8 cellular contexts compared by ENCODE assay signal in genomic region chrX:989959-990510, GRCh38.
DNase-seq lines count a peak whose midpoint lies in the region; ATAC-seq and TF ChIP-seq lines count a peak whose summit lies in the region.

No MANE protein-coding gene starts in this region.

- BruUV-seq in mammary epithelial cell (replicated peaks; lab: Mats Ljungman, UMichigan), result no TSS peak

- H3K9me3 Mint-ChIP-seq in T-helper 1 cell treated with Interleukin-12 subunit alpha and Interleukin-12 subunit beta and Interleukin-4 antibody, amounts not matched to agents 30 μg/mL and 1 μg/mL, for 36 hours, result peaks cover 26% of the 10 kb centered on the region

- H3K36me3 ChIP-seq in mammary epithelial cell (ENCODE audit: insufficient read depth, low read length), result no peaks in the 10 kb centered on the region

- peak overlapping the region; percentile 57 for H3K4me2 ChIP-seq in mammary epithelial cell (ENCODE audit: insufficient read depth, low read depth, low read length)

- peaks cover 9% of the 10 kb centered on the region for H3K9me3 ChIP-seq in mammary epithelial cell (replicated peaks; ENCODE audit: insufficient read depth, low read length)

- no peaks in the 10 kb centered on the region for H3K4me1 ChIP-seq in mammary epithelial cell (ENCODE audit: insufficient read depth, low read length)

- intact Hi-C loops in mammary epithelial cell (cut with micrococcal nuclease), result no loop called here

- CTCF ChIA-PET in mammary epithelial cell (lab: Charles Lee; ENCODE audit: low non-redundant PET), result no interaction called here

- no peaks in the 10 kb centered on the region for H4K20me1 ChIP-seq in mammary epithelial cell (ENCODE audit: insufficient read depth, low read length)

- no peak overlapping the region for H3K9ac ChIP-seq in mammary epithelial cell (ENCODE audit: insufficient read depth, low read length)

- in situ Hi-C loops in mammary epithelial cell (cut with MboI; ENCODE audit: low sequenced_read_pairs in 2 of 2), result no loop called here

- peak overlapping the region; percentile 81 for H2AFZ ChIP-seq in mammary epithelial cell (ENCODE audit: low read depth, low read length)

- dilution Hi-C loops in mammary epithelial cell (cut with HindIII; ENCODE audit: low sequenced_read_pairs), result no loop called here

- ATAC-seq in HG03159 (IDR thresholded peaks at IDR 0.05; ENCODE audit: unreplicated experiment), result peak; percentile 98

- H3K4me3 Mint-ChIP-seq in T-helper 1 cell treated with Interleukin-12 subunit alpha and Interleukin-12 subunit beta and Interleukin-4 antibody, amounts not matched to agents 30 μg/mL and 1 μg/mL, for 36 hours, result peak overlapping the region; percentile 30

- H3K27me3 ChIP-seq in mammary epithelial cell (ENCODE audit: insufficient read depth, low read length), result no peaks in the 10 kb centered on the region

- peak overlapping the region; percentile 16 to 28 (median 19) for H3K4me3 ChIP-seq in mammary epithelial cell (replicated peaks in 1 of 3; ENCODE audit: insufficient read depth in 1 of 3, low read depth in 2 of 3, low read length in 3 of 3)

- no peak overlapping the region for H3K27ac ChIP-seq in mammary epithelial cell (ENCODE audit: insufficient read depth, low read depth, low read length)

- H3K36me3 Mint-ChIP-seq in T-helper 1 cell treated with Interleukin-12 subunit alpha and Interleukin-12 subunit beta and Interleukin-4 antibody, amounts not matched to agents 30 μg/mL and 1 μg/mL, for 36 hours (ENCODE audit: low read depth), result no peaks in the 10 kb centered on the region

- 5% methylated on average over 12 of the region's 25 CpGs for WGBS in mammary epithelial cell (ENCODE audit: low coverage, missing lambda C conversion rate)

- no peaks in the 10 kb centered on the region for H3K79me2 ChIP-seq in mammary epithelial cell (ENCODE audit: insufficient read depth, low read length)

- TF ChIP-seq CTCF in mammary epithelial cell (conservative IDR thresholded peaks at IDR 0.05 in 1 of 2, IDR thresholded peaks at IDR 0.05 in 1 of 2; ENCODE audit: extremely low read depth in 1 of 2, insufficient read depth in 1 of 2, low read depth in 1 of 2, low read length in 2 of 2), result no peak

- H3K4me1 Mint-ChIP-seq in T-helper 1 cell treated with Interleukin-12 subunit alpha and Interleukin-12 subunit beta and Interleukin-4 antibody, amounts not matched to agents 30 μg/mL and 1 μg/mL, for 36 hours (ENCODE audit: low read depth), result no peaks in the 10 kb centered on the region

- DNase-seq in activated CD8-positive, alpha-beta memory T cell treated with anti-CD3 and anti-CD28 coated beads for 1 hour (ENCODE audit: extremely low read depth in 1 of 2, low read depth in 1 of 2), result peak; percentile 3 to 60
- DNase-seq in activated CD8-positive, alpha-beta memory T cell treated with anti-CD3 and anti-CD28 coated beads, Interleukin-2, amount 50 U/mL, for 48 hours, result no peak
- peak; percentile 89 for DNase-seq in mammary epithelial cell
- peak; percentile 97 for DNase-seq in left kidney (ENCODE audit: low read depth, low spot score)
- DNase-seq in stimulated activated CD4-positive, alpha-beta T cell treated with anti-CD3 and anti-CD28 coated beads, TNF-alpha, amount 100 ng/mL, for 48 hours (ENCODE audit: low read depth in 3 of 3), result peak in 2 of 3 donors; percentile 11 to 68
- no peak for DNase-seq in iPS-NIHi7 (ENCODE audit: extremely low spot score)

- no peaks in the 10 kb centered on the region for H3K27me3 Mint-ChIP-seq in T-helper 1 cell treated with Interleukin-12 subunit alpha and Interleukin-12 subunit beta and Interleukin-4 antibody, amounts not matched to agents 30 μg/mL and 1 μg/mL, for 36 hours (ENCODE audit: low read depth)

- peak overlapping the region; percentile 81 for H3K27ac Mint-ChIP-seq in T-helper 1 cell treated with Interleukin-12 subunit alpha and Interleukin-12 subunit beta and Interleukin-4 antibody, amounts not matched to agents 30 μg/mL and 1 μg/mL, for 36 hours

Comparison
In these comparisons a context has a peak if more than half of its experiments do, and no peak if none do; other contexts are left out.
1. DNase-seq: peak in activated CD8-positive, alpha-beta memory T cell treated with anti-CD3 and anti-CD28 coated beads for 1 hour (2 of 2), mammary epithelial cell (single experiment), left kidney (single experiment) and stimulated activated CD4-positive, alpha-beta T cell treated with anti-CD3 and anti-CD28 coated beads, TNF-alpha, amount 100 ng/mL, for 48 hours (2 of 3); none in activated CD8-positive, alpha-beta memory T cell treated with anti-CD3 and anti-CD28 coated beads, Interleukin-2, amount 50 U/mL, for 48 hours (single experiment) and iPS-NIHi7 (single experiment).